10 cellular contexts compared by ENCODE assay signal in the genomic region with DNA sequence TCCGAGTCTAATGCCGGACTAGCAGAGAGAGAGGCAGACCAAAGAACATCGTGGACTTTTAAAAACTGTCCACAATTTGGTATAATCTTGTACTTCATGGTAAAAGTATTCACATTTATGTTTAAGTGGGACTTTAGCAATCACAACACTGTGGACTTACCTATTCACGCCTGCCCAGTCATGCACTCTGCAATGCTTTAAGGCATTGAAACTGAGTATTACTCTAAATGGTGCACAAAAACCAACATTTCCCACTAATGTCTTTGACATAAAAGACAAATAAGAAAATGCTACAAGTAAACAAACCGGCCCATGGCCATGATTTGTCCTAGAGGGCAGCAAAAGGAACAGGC.
A peak's percentile ranks its signal among the peaks of the same experiment; 100 is the strongest.
DNase-seq lines count a peak whose midpoint lies in the region; ATAC-seq and TF ChIP-seq lines count a peak whose summit lies in the region.
"Had no signal": no experiment of that assay in that cellular context is flagged by ENCODE, and none has a peak within 500 bp of the region (broad histone marks: within the 10 kb centered on the region; RNA-seq: fewer than 3 reads in every experiment).

No MANE protein-coding gene starts in this region.

- H2BK5ac ChIP-seq in mesendoderm (ENCODE audit: low read length) = peak overlapping the region; percentile 47

- no peak overlapping the region for H4K5ac ChIP-seq in mesendoderm (ENCODE audit: low read length)

- H3K79me1 ChIP-seq in mesendoderm (ENCODE audit: low read length) = peaks cover 5% of the 10 kb centered on the region

- H3K4me1 ChIP-seq in heart left ventricle (peaks cover 8 to 87% (median 66%) of the 10 kb centered on the region in 12 donors), mammary epithelial cell (ENCODE audit: insufficient read depth, low read length) (peaks cover 38% of the 10 kb centered on the region), mesendoderm (ENCODE audit: control insufficient read depth, low read depth, low read length) (peaks cover 36% of the 10 kb centered on the region), upper lobe of left lung (peaks cover 36 to 53% (median 42%) of the 10 kb centered on the region in 4 donors)

- H3K4me2 ChIP-seq in mammary epithelial cell (ENCODE audit: insufficient read depth, low read depth, low read length) (peak overlapping the region; percentile 79), mesendoderm (ENCODE audit: low read length) (no peak overlapping the region)

- H4K20me1 ChIP-seq in mammary epithelial cell (ENCODE audit: insufficient read depth, low read length) = no peaks in the 10 kb centered on the region

- H3K27ac ChIP-seq in heart left ventricle = peak overlapping the region; percentile 38 to 79 (median 58)
- peak overlapping the region; percentile 67 for H3K27ac ChIP-seq in mammary epithelial cell (ENCODE audit: insufficient read depth, low read depth, low read length)
- H3K27ac ChIP-seq in mesendoderm (ENCODE audit: low read depth, low read length) = peak overlapping the region; percentile 34
- peak overlapping the region; percentile 40 to 66 (median 47) for H3K27ac ChIP-seq in upper lobe of left lung

- H3K27me3 ChIP-seq in heart left ventricle (no peaks in the 10 kb centered on the region), mammary epithelial cell (ENCODE audit: insufficient read depth, low read length) (no peaks in the 10 kb centered on the region), mesendoderm (ENCODE audit: insufficient read depth, low read length, poor library complexity) (no peaks in the 10 kb centered on the region), upper lobe of left lung (no peaks in the 10 kb centered on the region)

- H2BK15ac ChIP-seq in mesendoderm (replicated peaks; ENCODE audit: low read depth) = no peak overlapping the region

- H3K79me2 ChIP-seq in mammary epithelial cell (ENCODE audit: insufficient read depth, low read length) (peaks cover 14% of the 10 kb centered on the region), mesendoderm (ENCODE audit: control insufficient read depth, insufficient read depth, low read length) (no peaks in the 10 kb centered on the region)

- H3K56ac ChIP-seq in mesendoderm (ENCODE audit: low read length) = peak overlapping the region; percentile 66

- BruUV-seq in mammary epithelial cell (replicated peaks; lab: Mats Ljungman, UMichigan) = no TSS peak

- no peak overlapping the region for H3K4ac ChIP-seq in mesendoderm (ENCODE audit: low read depth, low read length)

- no peak for TF ChIP-seq POLR2A in heart left ventricle (IDR thresholded peaks at IDR 0.05)
- TF ChIP-seq POLR2A in upper lobe of left lung (IDR thresholded peaks at IDR 0.05) = no peak

- dilution Hi-C loops in mammary epithelial cell (cut with HindIII; ENCODE audit: low sequenced_read_pairs) = loop anchor here (5.0 to 25.0 kb wide), 2 partner anchors 83 to 228 kb away; no protein-coding TSS in a partner anchor

- H3K23ac ChIP-seq in mesendoderm (ENCODE audit: low read length) = no peak overlapping the region

- H2BK120ac ChIP-seq in mesendoderm (ENCODE audit: low read depth, low read length) = no peak overlapping the region

- no peak for TF ChIP-seq EP300 in upper lobe of left lung (IDR thresholded peaks at IDR 0.05)

- peak overlapping the region; percentile 86 for H3K18ac ChIP-seq in mesendoderm (ENCODE audit: low read length)

- DNase-seq in heart left ventricle (no peak), left cardiac atrium (no peak), mammary epithelial cell (no peak), mesendoderm (no peak), upper lobe of left lung (no peak), NCI-H2196 (lab: John Stamatoyannopoulos, UW; ENCODE audit: unreplicated experiment) (no peak)
- no peak for DNase-seq in stimulated activated CD4-positive, alpha-beta T cell treated with anti-CD3 and anti-CD28 coated beads, Interleukin-1b, Interleukin-23, amount 100 ng/mL, for 48 hours
- DNase-seq: activated naive CD4-positive, alpha-beta T cell treated with anti-CD3 and anti-CD28 coated beads, Interleukin-2, amount 50 U/mL, for 16 hours had no signal

- in situ Hi-C loops in mammary epithelial cell (cut with MboI; ENCODE audit: low sequenced_read_pairs in 2 of 2) = loop anchor here (10.0 to 25.0 kb wide), 4 partner anchors 70 to 953 kb away; a partner anchor contains a TSS

- H3K9me3 ChIP-seq in heart left ventricle (no peaks in the 10 kb centered on the region), mammary epithelial cell (replicated peaks; ENCODE audit: insufficient read depth, low read length) (no peaks in the 10 kb centered on the region), upper lobe of left lung (no peaks in the 10 kb centered on the region)

- H3K9ac ChIP-seq in mammary epithelial cell (ENCODE audit: insufficient read depth, low read length) = peak overlapping the region; percentile 36
- no peak overlapping the region for H3K9ac ChIP-seq in mesendoderm (ENCODE audit: low read length)

- no peak overlapping the region for H2AK5ac ChIP-seq in mesendoderm (ENCODE audit: low read length)

- H3K4me3 ChIP-seq in heart left ventricle (peak overlapping the region in 2 of 12 donors; percentile 14 to 24), mammary epithelial cell (replicated peaks in 1 of 3; ENCODE audit: insufficient read depth in 1 of 3, low read depth in 2 of 3, low read length in 3 of 3) (peak overlapping the region; percentile 5 to 24 (median 13)), mesendoderm (ENCODE audit: low read length) (no peak overlapping the region), upper lobe of left lung (no peak overlapping the region)
- H3K4me3 ChIP-seq: lung had no signal

- CTCF ChIA-PET in mammary epithelial cell (lab: Charles Lee; ENCODE audit: low non-redundant PET) = no interaction called here

- intact Hi-C loops in heart left ventricle (cut with DNase I) (loop anchor here in 6 of 10 donors (2.0 to 10.0 kb wide), 4 partner anchors 53 to 93 kb away; a partner anchor contains a TSS), left cardiac atrium (cut with DNase I) (loop anchor here in 1 of 2 donors (2.0 to 10.0 kb wide), 2 partner anchors 50 to 88 kb away; no protein-coding TSS in a partner anchor), mammary epithelial cell (cut with micrococcal nuclease) (loop anchor here (1.0 to 10.0 kb wide), 4 partner anchors 46 to 460 kb away; a partner anchor contains a TSS)

- H4K8ac ChIP-seq in mesendoderm (ENCODE audit: low read depth, low read length) = no peak overlapping the region

- peaks cover 0 to 6% (median 5%) of the 10 kb centered on the region in 9 donors for H3K36me3 ChIP-seq in heart left ventricle
- H3K36me3 ChIP-seq in mammary epithelial cell (ENCODE audit: insufficient read depth, low read length) = no peaks in the 10 kb centered on the region
- H3K36me3 ChIP-seq in mesendoderm (ENCODE audit: control insufficient read depth, insufficient read depth, low read length) = no peaks in the 10 kb centered on the region
- H3K36me3 ChIP-seq in upper lobe of left lung = peaks cover 0 to 3% (median under 1%) of the 10 kb centered on the region in 4 donors

- TF ChIP-seq CTCF in heart left ventricle (IDR thresholded peaks at IDR 0.05) = no peak
- TF ChIP-seq CTCF in mammary epithelial cell (conservative IDR thresholded peaks at IDR 0.05 in 1 of 2, IDR thresholded peaks at IDR 0.05 in 1 of 2; ENCODE audit: extremely low read depth in 1 of 2, insufficient read depth in 1 of 2, low read depth in 1 of 2, low read length in 2 of 2) = no peak
- TF ChIP-seq CTCF in upper lobe of left lung (IDR thresholded peaks at IDR 0.05) = no peak

- ATAC-seq in heart left ventricle (no peak), left cardiac atrium (no peak), upper lobe of left lung (ENCODE audit: low FRiP score in 2 of 2) (no peak), HG02610 (IDR thresholded peaks at IDR 0.05; ENCODE audit: unreplicated experiment) (no peak)

- peak overlapping the region; percentile 70 for H2AFZ ChIP-seq in mammary epithelial cell (ENCODE audit: low read depth, low read length)

- WGBS in heart left ventricle, 4 donors = 68 to 82% (median 76%) methylated on average over 5 of the region's 5 CpGs
- 0% methylated on average over 5 of the region's 5 CpGs for WGBS in mammary epithelial cell (ENCODE audit: low coverage, missing lambda C conversion rate)
- WGBS in mesendoderm (ENCODE audit: extremely low coverage, insufficient coverage, low lambda C conversion rate) = no CpG with 5 or more reads among the region's 5 CpGs
- 64% methylated on average over 5 of the region's 5 CpGs for WGBS in upper lobe of left lung, 2 donors

Comparison
In these comparisons a context has a peak if more than half of its experiments do, and no peak if none do; other contexts are left out.
1. H3K4me3 ChIP-seq: peak in mammary epithelial cell (3 of 3); none in mesendoderm (single experiment) and upper lobe of left lung (0 of 4).
2. Peak in every context shown above with its lines, with median percentiles within 50 percentile points of each other: H3K27ac ChIP-seq.